Comparison of ENCODE assay signal across 14 cellular contexts in genomic region chr9:110807956-110808598, GRCh38.
DNase-seq lines count a peak whose midpoint lies in the region; ATAC-seq lines count a peak whose summit lies in the region.
"Had no signal": no experiment of that assay in that cellular context is flagged by ENCODE, and none has a peak within 500 bp of the region (broad histone marks: within the 10 kb centered on the region; RNA-seq: fewer than 3 reads in every experiment).

No MANE protein-coding gene starts in this region.

- peak; percentile 29 for DNase-seq in amniotic epithelial cell (ENCODE audit: low read depth)
- DNase-seq in hypothalamus (lab: John Stamatoyannopoulos, UW): no peak
- DNase-seq in CD8-positive, alpha-beta memory T cell: no peak
- DNase-seq in COLO668 (lab: John Stamatoyannopoulos, UW; ENCODE audit: unreplicated experiment): no peak
- DNase-seq: activated effector memory CD4-positive, alpha-beta T cell treated with Interleukin-2 at 50 U/mL for 16 hours; right cardiac atrium had no signal

- peaks cover 0 to 12% (median under 1%) of the 10 kb centered on the region in 5 donors for H3K9me3 Mint-ChIP-seq in CD8-positive, alpha-beta memory T cell
- H3K9me3 Mint-ChIP-seq in stimulated activated memory B cell treated with anti-CD40 and anti-IgM and Interleukin-4, amounts not matched to agents 10 μg/mL and 1 μg/mL and 100 μg/mL, for 72 hours: peaks cover 5% of the 10 kb centered on the region

- H3K4me3 Mint-ChIP-seq in CD8-positive, alpha-beta memory T cell: no peak overlapping the region
- H3K4me3 Mint-ChIP-seq in stimulated activated memory B cell treated with anti-CD40 and anti-IgM and Interleukin-4, amounts not matched to agents 10 μg/mL and 1 μg/mL and 100 μg/mL, for 72 hours: no peak overlapping the region
- H3K4me3 Mint-ChIP-seq: memory B cell had no signal

- CTCF ChIA-PET in CD8-positive, alpha-beta memory T cell (lab: Charles Lee): no interaction called here

- H3K27ac Mint-ChIP-seq in CD8-positive, alpha-beta memory T cell: no peak overlapping the region
- H3K27ac Mint-ChIP-seq in stimulated activated memory B cell treated with anti-CD40 and anti-IgM and Interleukin-4, amounts not matched to agents 10 μg/mL and 1 μg/mL and 100 μg/mL, for 72 hours: no peak overlapping the region
- H3K27ac Mint-ChIP-seq: memory B cell had no signal

- no peaks in the 10 kb centered on the region for H3K4me1 Mint-ChIP-seq in CD8-positive, alpha-beta memory T cell
- H3K4me1 Mint-ChIP-seq in stimulated activated memory B cell treated with anti-CD40 and anti-IgM and Interleukin-4, amounts not matched to agents 10 μg/mL and 1 μg/mL and 100 μg/mL, for 72 hours: no peaks in the 10 kb centered on the region
- H3K4me1 Mint-ChIP-seq: memory B cell had no signal

- H3K27me3 Mint-ChIP-seq in CD8-positive, alpha-beta memory T cell: no peaks in the 10 kb centered on the region
- no peaks in the 10 kb centered on the region for H3K27me3 Mint-ChIP-seq in stimulated activated memory B cell treated with anti-CD40 and anti-IgM and Interleukin-4, amounts not matched to agents 10 μg/mL and 1 μg/mL and 100 μg/mL, for 72 hours
- H3K27me3 Mint-ChIP-seq: memory B cell had no signal

- no peaks in the 10 kb centered on the region for H3K27me3 ChIP-seq in CD8-positive, alpha-beta memory T cell (ENCODE audit: insufficient read depth, low read length, poor library complexity, severe bottlenecking)

- H3K36me3 ChIP-seq in CD8-positive, alpha-beta memory T cell (ENCODE audit: insufficient read depth, low read length): no peaks in the 10 kb centered on the region
- H3K36me3 ChIP-seq: gastroesophageal sphincter had no signal

- POLR2A ChIA-PET in CD8-positive, alpha-beta memory T cell (lab: Charles Lee): no interaction called here

- no peaks in the 10 kb centered on the region for H3K36me3 Mint-ChIP-seq in CD8-positive, alpha-beta memory T cell
- no peaks in the 10 kb centered on the region for H3K36me3 Mint-ChIP-seq in stimulated activated memory B cell treated with anti-CD40 and anti-IgM and Interleukin-4, amounts not matched to agents 10 μg/mL and 1 μg/mL and 100 μg/mL, for 72 hours
- H3K36me3 Mint-ChIP-seq: memory B cell had no signal

- no peak overlapping the region for H3K4me3 ChIP-seq in CD8-positive, alpha-beta memory T cell (ENCODE audit: low read length)
- H3K4me3 ChIP-seq: coronary artery, gastroesophageal sphincter had no signal

- H3K27ac ChIP-seq in CD8-positive, alpha-beta memory T cell (ENCODE audit: low read depth, low read length): no peak overlapping the region
- H3K27ac ChIP-seq: coronary artery, gastroesophageal sphincter, VCaP had no signal

- ATAC-seq in GM18511 (IDR thresholded peaks at IDR 0.05; ENCODE audit: unreplicated experiment) (peak; percentile 72), GM21447 (IDR thresholded peaks at IDR 0.05; ENCODE audit: unreplicated experiment) (peak; percentile 56), HG03066 (IDR thresholded peaks at IDR 0.05; ENCODE audit: low read depth, unreplicated experiment) (peak; percentile 53)
- ATAC-seq in stimulated activated memory B cell treated with anti-CD40 and anti-IgM and Interleukin-4, amounts not matched to agents 10 μg/mL and 1 μg/mL and 100 μg/mL, for 72 hours: no peak
- ATAC-seq: gastroesophageal sphincter, right cardiac atrium had no signal

- H3K4me1 ChIP-seq in CD8-positive, alpha-beta memory T cell (ENCODE audit: insufficient read depth, low read length): no peaks in the 10 kb centered on the region
- H3K4me1 ChIP-seq: gastroesophageal sphincter had no signal

- H3K9me3 ChIP-seq in CD8-positive, alpha-beta memory T cell (ENCODE audit: low read length): no peaks in the 10 kb centered on the region
- H3K9me3 ChIP-seq: gastroesophageal sphincter had no signal
